ENCODE assay signal across 1 cellular context in genomic region chr17:1796800-1797199, GRCh38.
TF ChIP-seq lines count a peak whose summit lies in the region.

No MANE protein-coding gene starts in this region.

TF ChIP-seq in HepG2, 621 proteins besides CTCF, POLR2A, EP300 and RAD21:
- TF ChIP-seq RAD51 (IDR thresholded peaks at IDR 0.05; ENCODE audit: borderline replicate concordance) (no peak), HOMEZ (CRISPR knock-in tag; IDR thresholded peaks at IDR 0.05; ENCODE audit: low read depth) (no peak), ZKSCAN8 (CRISPR knock-in tag; IDR thresholded peaks at IDR 0.05; ENCODE audit: borderline replicate concordance) (no peak), SRSF4 (IDR thresholded peaks at IDR 0.05; ENCODE audit: low read depth, low read length, poor library complexity, severe bottlenecking) (no peak), ZNF790 (CRISPR knock-in tag; IDR thresholded peaks at IDR 0.05; ENCODE audit: borderline replicate concordance) (no peak), NFE2 (CRISPR knock-in tag; IDR thresholded peaks at IDR 0.05) (no peak), MAX (IDR thresholded peaks at IDR 0.05) (no peak), BRCA1 (CRISPR knock-in tag; IDR thresholded peaks at IDR 0.05) (no peak), TERF1 (CRISPR knock-in tag; IDR thresholded peaks at IDR 0.05) (no peak), PTBP1 (IDR thresholded peaks at IDR 0.05; ENCODE audit: low read depth, low read length, poor library complexity, severe bottlenecking) (no peak), ZNF629 (CRISPR knock-in tag; conservative IDR thresholded peaks at IDR 0.05) (no peak), TOE1 (CRISPR knock-in tag; IDR thresholded peaks at IDR 0.05) (no peak), FOSL1 (CRISPR knock-in tag; IDR thresholded peaks at IDR 0.05; ENCODE audit: borderline replicate concordance) (no peak)
